Comparison of ENCODE assay signal across 31 cellular contexts in the genomic region with DNA sequence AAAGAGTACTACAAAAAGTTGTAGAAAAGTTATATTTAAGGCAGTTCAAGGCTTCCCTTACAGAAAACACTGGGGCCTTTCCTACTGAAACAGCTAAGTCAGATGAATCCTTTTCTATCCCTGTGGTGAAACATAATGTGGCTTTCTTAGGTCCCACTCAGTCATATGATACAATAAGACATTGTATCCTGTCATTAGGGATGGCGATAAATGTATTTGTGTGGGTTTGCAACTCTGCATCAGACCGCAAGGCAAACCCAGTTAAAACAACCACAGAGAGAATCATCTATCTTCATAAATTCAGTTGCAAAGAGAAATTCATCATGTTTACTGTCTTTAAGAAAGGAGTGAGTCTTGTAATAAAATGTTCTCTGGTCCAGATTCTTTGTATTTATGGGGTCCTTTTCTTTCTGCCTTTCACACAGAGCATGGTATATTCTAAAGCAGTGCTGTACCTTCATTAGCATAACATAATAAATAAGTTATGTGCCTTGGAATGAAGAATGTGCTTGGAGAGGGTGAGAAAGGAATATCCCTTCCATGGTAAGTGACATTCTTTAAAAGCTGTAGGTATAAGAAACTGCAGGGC.
DNase-seq lines count a peak whose midpoint lies in the region; ATAC-seq and TF ChIP-seq lines count a peak whose summit lies in the region.
"Had no signal": no experiment of that assay in that cellular context is flagged by ENCODE, and none has a peak within 500 bp of the region (broad histone marks: within the 10 kb centered on the region; RNA-seq: fewer than 3 reads in every experiment).

No MANE protein-coding gene starts in this region.

- no peak overlapping the region for H3K4me3 Mint-ChIP-seq in nephron
- H3K4me3 Mint-ChIP-seq: activated CD4-positive, alpha-beta memory T cell treated with anti-CD3 and anti-CD28 coated beads, Interleukin-2, amount 10 ng/mL, durations not matched to agents 7 days and 5 days; activated naive CD4-positive, alpha-beta T cell treated with anti-CD3 and anti-CD28 coated beads, Interleukin-2, amount 10 ng/mL, durations not matched to agents 7 days and 5 days; CD8-positive, alpha-beta memory T cell; immature natural killer cell had no signal

- TF ChIP-seq CTCF in HEK293 (tag by site-specific recombination; IDR thresholded peaks at IDR 0.05) (no peak), nephron (IDR thresholded peaks at IDR 0.05; ENCODE audit: unreplicated experiment in 3 of 3) (no peak)

- H3K9me3 Mint-ChIP-seq in nephron, result no peaks in the 10 kb centered on the region
- H3K9me3 Mint-ChIP-seq: activated CD4-positive, alpha-beta memory T cell treated with anti-CD3 and anti-CD28 coated beads, Interleukin-2, amount 10 ng/mL, durations not matched to agents 7 days and 5 days; activated naive CD4-positive, alpha-beta T cell treated with anti-CD3 and anti-CD28 coated beads, Interleukin-2, amount 10 ng/mL, durations not matched to agents 7 days and 5 days had no signal

- H3K36me3 ChIP-seq in BLaER1 treated with 17β-estradiol and CSF1 and Interleukin-3, amounts not matched to agents 10 nM and 100 nM, result no peaks in the 10 kb centered on the region
- H3K36me3 ChIP-seq in HEK293 (ENCODE audit: control insufficient read depth in 2 of 2, insufficient read depth in 1 of 2, low read length in 2 of 2), result no peaks in the 10 kb centered on the region
- H3K36me3 ChIP-seq: adrenal gland, neutrophil, right lobe of liver, spleen, tibial artery had no signal

- no peaks in the 10 kb centered on the region for H3K27me3 ChIP-seq in BLaER1 treated with 17β-estradiol and CSF1 and Interleukin-3, amounts not matched to agents 10 nM and 100 nM
- H3K27me3 ChIP-seq: adrenal gland, neutrophil, right lobe of liver, spleen, tibial artery had no signal

- CTCF ChIA-PET in HEK293 (lab: Yijun Ruan, JAX), result interaction anchor here (0.6 to 1.7 kb wide), 2 partner anchors 14 to 199 kb away, joined by 3 to 4 read pairs; no protein-coding TSS in a partner anchor

- H3K4me2 ChIP-seq in BLaER1 treated with 17β-estradiol and CSF1 and Interleukin-3, amounts not matched to agents 10 nM and 100 nM, result peak overlapping the region; percentile 11 to 71 (median 27); a peak in 17 of 22 replicates
- H3K4me2 ChIP-seq: A549, KMS-11 had no signal

- no peak for ATAC-seq in GM21447 (IDR thresholded peaks at IDR 0.05; ENCODE audit: unreplicated experiment)
- ATAC-seq: A549, left colon, Panc1, right lobe of liver had no signal

- peak overlapping the region; percentile 10 to 91 (median 71) for H3K27ac Mint-ChIP-seq in nephron
- H3K27ac Mint-ChIP-seq: activated CD4-positive, alpha-beta memory T cell treated with anti-CD3 and anti-CD28 coated beads, Interleukin-2, amount 10 ng/mL, durations not matched to agents 7 days and 5 days; activated naive CD4-positive, alpha-beta T cell treated with anti-CD3 and anti-CD28 coated beads, Interleukin-2, amount 10 ng/mL, durations not matched to agents 7 days and 5 days; CD8-positive, alpha-beta memory T cell; immature natural killer cell had no signal

- no peaks in the 10 kb centered on the region for H3K36me3 Mint-ChIP-seq in nephron (ENCODE audit: low read depth)
- H3K36me3 Mint-ChIP-seq: activated naive CD4-positive, alpha-beta T cell treated with anti-CD3 and anti-CD28 coated beads, Interleukin-2, amount 10 ng/mL, durations not matched to agents 7 days and 5 days; CD8-positive, alpha-beta memory T cell; immature natural killer cell had no signal

- no peaks in the 10 kb centered on the region for H3K27me3 Mint-ChIP-seq in nephron (ENCODE audit: low read depth)
- H3K27me3 Mint-ChIP-seq: activated CD4-positive, alpha-beta memory T cell treated with anti-CD3 and anti-CD28 coated beads, Interleukin-2, amount 10 ng/mL, durations not matched to agents 7 days and 5 days; activated naive CD4-positive, alpha-beta T cell treated with anti-CD3 and anti-CD28 coated beads, Interleukin-2, amount 10 ng/mL, durations not matched to agents 7 days and 5 days; CD8-positive, alpha-beta memory T cell had no signal

- no peak overlapping the region for H3K4me3 ChIP-seq in BLaER1 treated with 17β-estradiol and CSF1 and Interleukin-3, amounts not matched to agents 10 nM and 100 nM
- no peak overlapping the region for H3K4me3 ChIP-seq in HEK293 (ENCODE audit: low read depth, low read length)
- H3K4me3 ChIP-seq: A549, adrenal gland, right lobe of liver, spleen, tibial artery had no signal

- H3K9me3 ChIP-seq in BLaER1 treated with 17β-estradiol and CSF1 and Interleukin-3, amounts not matched to agents 10 nM and 100 nM (replicated peaks in 1 of 11), result no peaks in the 10 kb centered on the region
- no peaks in the 10 kb centered on the region for H3K9me3 ChIP-seq in HEK293 (ENCODE audit: control insufficient read depth, insufficient read depth, low read depth, low read length)
- H3K9me3 ChIP-seq: A549, adrenal gland, neutrophil, right lobe of liver, spleen, tibial artery had no signal

- H3K27ac ChIP-seq in BLaER1 treated with 17β-estradiol and CSF1 and Interleukin-3, amounts not matched to agents 10 nM and 100 nM, result peak overlapping the region in 6 of 11 experiments; percentile 6 to 43 (median 27); a peak in 6 of 22 replicates
- no peak overlapping the region for H3K27ac ChIP-seq in HEK293 (ENCODE audit: extremely low read depth, low read depth, low read length)
- H3K27ac ChIP-seq: A549, adrenal gland, HL-60, KMS-11, neutrophil, right lobe of liver, spleen, tibial artery had no signal

- no peaks in the 10 kb centered on the region for H4K20me1 ChIP-seq in BLaER1 treated with 17β-estradiol and CSF1 and Interleukin-3, amounts not matched to agents 10 nM and 100 nM

- POLR2A ChIA-PET in HEK293 (lab: Yijun Ruan, JAX), result no interaction called here

- peaks cover 5 to 23% (median 11%) of the 10 kb centered on the region in 10 experiments; a peak in 19 of 20 replicates for H3K4me1 ChIP-seq in BLaER1 treated with 17β-estradiol and CSF1 and Interleukin-3, amounts not matched to agents 10 nM and 100 nM
- no peaks in the 10 kb centered on the region for H3K4me1 ChIP-seq in HEK293 (ENCODE audit: control insufficient read depth, insufficient read depth, low read length)
- H3K4me1 ChIP-seq: A549, adrenal gland, right lobe of liver, spleen, tibial artery had no signal

- H3K4me1 Mint-ChIP-seq in nephron, result peaks cover 26% of the 10 kb centered on the region
- H3K4me1 Mint-ChIP-seq: activated CD4-positive, alpha-beta memory T cell treated with anti-CD3 and anti-CD28 coated beads, Interleukin-2, amount 10 ng/mL, durations not matched to agents 7 days and 5 days; activated naive CD4-positive, alpha-beta T cell treated with anti-CD3 and anti-CD28 coated beads, Interleukin-2, amount 10 ng/mL, durations not matched to agents 7 days and 5 days; CD8-positive, alpha-beta memory T cell; immature natural killer cell had no signal

- peak; percentile 17 for DNase-seq in SW480 (ENCODE audit: low spot score)
- no peak for DNase-seq in kidney glomerular epithelial cell (lab: John Stamatoyannopoulos, UW)
- DNase-seq in activated T-cell treated with anti-CD3 and anti-CD28 coated beads for 4 hours, result no peak
- DNase-seq in activated CD8-positive, alpha-beta memory T cell treated with anti-CD3 and anti-CD28 coated beads for 24 hours, result no peak
- DNase-seq: activated CD4-positive, alpha-beta memory T cell treated with anti-CD3 and anti-CD28 coated beads, Interleukin-2, amount 10 ng/mL, durations not matched to agents 7 days and 5 days; activated CD4-positive, CD25-positive, alpha-beta regulatory T cell treated with anti-CD3 and anti-CD28 coated beads, Interleukin-2, amount 50 U/mL, for 72 hours; activated CD8-positive, alpha-beta memory T cell treated with anti-CD3 and anti-CD28 coated beads, Interleukin-2, amount 50 U/mL, for 48 hours; activated naive CD4-positive, alpha-beta T cell treated with anti-CD3 and anti-CD28 coated beads, Interleukin-2, amount 10 ng/mL, durations not matched to agents 7 days and 5 days; adrenal gland; AML-193; CD8-positive, alpha-beta memory T cell; DMS 273 treated with DMSO at 0.1 percent for 48 hours; immature natural killer cell; left colon; MM.1S; NCI-H1930; NCI-H524; posterior cingulate gyrus; right lobe of liver; SHP77; spleen; tibial artery had no signal

- H3K9ac ChIP-seq in BLaER1 treated with 17β-estradiol and CSF1 and Interleukin-3, amounts not matched to agents 10 nM and 100 nM, result peak overlapping the region in 1 of 11 experiments; percentile 17; a peak in 1 of 22 replicates
- H3K9ac ChIP-seq: KMS-11 had no signal

TF ChIP-seq in HEK293, 187 proteins besides CTCF, POLR2A, EP300 and RAD21 (continues in another document):
- TF ChIP-seq EGR2 (tag by site-specific recombination; IDR thresholded peaks at IDR 0.05; ENCODE audit: low read depth), result peak; percentile 54; the same call in 1 of the 2 replicates
- TF ChIP-seq ZFHX2 (tag by site-specific recombination; conservative IDR thresholded peaks at IDR 0.05), result 0 out of 2 replicates have a peak, but pooled peaks have one; percentile 21
- no peak for TF ChIP-seq ZNF202 (tag by site-specific recombination; IDR thresholded peaks at IDR 0.05; ENCODE audit: borderline replicate concordance)
- TF ChIP-seq ZNF501 (tag by site-specific recombination; IDR thresholded peaks at IDR 0.05), result no peak
- TF ChIP-seq ZBTB20 (tag by site-specific recombination; IDR thresholded peaks at IDR 0.05), result no peak
- no peak for TF ChIP-seq ZSCAN16 (tag by site-specific recombination; IDR thresholded peaks at IDR 0.05)
- TF ChIP-seq, protein P1, sequence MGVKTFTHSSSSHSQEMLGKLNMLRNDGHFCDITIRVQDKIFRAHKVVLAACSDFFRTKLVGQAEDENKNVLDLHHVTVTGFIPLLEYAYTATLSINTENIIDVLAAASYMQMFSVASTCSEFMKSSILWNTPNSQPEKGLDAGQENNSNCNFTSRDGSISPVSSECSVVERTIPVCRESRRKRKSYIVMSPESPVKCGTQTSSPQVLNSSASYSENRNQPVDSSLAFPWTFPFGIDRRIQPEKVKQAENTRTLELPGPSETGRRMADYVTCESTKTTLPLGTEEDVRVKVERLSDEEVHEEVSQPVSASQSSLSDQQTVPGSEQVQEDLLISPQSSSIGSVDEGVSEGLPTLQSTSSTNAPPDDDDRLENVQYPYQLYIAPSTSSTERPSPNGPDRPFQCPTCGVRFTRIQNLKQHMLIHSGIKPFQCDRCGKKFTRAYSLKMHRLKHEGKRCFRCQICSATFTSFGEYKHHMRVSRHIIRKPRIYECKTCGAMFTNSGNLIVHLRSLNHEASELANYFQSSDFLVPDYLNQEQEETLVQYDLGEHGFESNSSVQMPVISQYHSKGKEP (tag by site-specific recombination; IDR thresholded peaks at IDR 0.05), result peak; percentile 62; the same call in 1 of the 2 replicates
- TF ChIP-seq HOXD13 (CRISPR knock-in tag; IDR thresholded peaks at IDR 0.05; ENCODE audit: borderline replicate concordance), result no peak
- TF ChIP-seq ZNF521 (tag by site-specific recombination; IDR thresholded peaks at IDR 0.05), result no peak
- TF ChIP-seq ZNF23 (tag by site-specific recombination; IDR thresholded peaks at IDR 0.05; ENCODE audit: borderline replicate concordance), result no peak
